Comparison of ENCODE assay signal across 15 cellular contexts in genomic region chr17:43615330-43615729, GRCh38. TPM values are rescaled to one million over a fixed set of nuclear protein-coding genes. Genes with fewer than 3 reads are reported as not detected.
DNase-seq lines count a peak whose midpoint lies in the region; ATAC-seq, FAIRE-seq and TF ChIP-seq lines count a peak whose summit lies in the region.
"Had no signal": no experiment of that assay in that cellular context is flagged by ENCODE, and none has a peak within 500 bp of the region (broad histone marks: within the 10 kb centered on the region; RNA-seq: fewer than 3 reads in every experiment).

No MANE protein-coding gene starts in this region.

- H3K4me3 ChIP-seq in K562 (no peak overlapping the region), esophagus squamous epithelium (no peak overlapping the region), mesenchymal stem cell (ENCODE audit: insufficient read depth in 1 of 2, low read depth in 1 of 2, low read length in 2 of 2) (no peak overlapping the region), transverse colon (no peak overlapping the region), vagina (no peak overlapping the region)

- no peak overlapping the region for H4K8ac ChIP-seq in mesenchymal stem cell (ENCODE audit: low read length)

- no peaks in the 10 kb centered on the region for H3K9me3 ChIP-seq in K562 (replicated peaks; ENCODE audit: control insufficient read depth, insufficient read depth, low read depth, low read length)
- no peaks in the 10 kb centered on the region for H3K9me3 ChIP-seq in esophagus squamous epithelium
- no peaks in the 10 kb centered on the region for H3K9me3 ChIP-seq in mesenchymal stem cell (ENCODE audit: control insufficient read depth, low read length)
- no peaks in the 10 kb centered on the region for H3K9me3 ChIP-seq in transverse colon
- no peaks in the 10 kb centered on the region for H3K9me3 ChIP-seq in vagina

- H2AK5ac ChIP-seq in mesenchymal stem cell (ENCODE audit: low read length, severe bottlenecking), result no peak overlapping the region

- CTCF ChIA-PET in K562 (lab: Yijun Ruan, JAX; ENCODE audit: low intra/inter-chr PET ratio), result no interaction called here

- H3K4me1 Mint-ChIP-seq in HFFc6 (ENCODE audit: low read depth), result peaks cover 14% of the 10 kb centered on the region

- no peak overlapping the region for H3K4me3 Mint-ChIP-seq in HFFc6

- BruUV-seq in K562 (replicated peaks; lab: Mats Ljungman, UMichigan), result no TSS peak

- no peak overlapping the region for H2BK5ac ChIP-seq in mesenchymal stem cell (ENCODE audit: low read depth, low read length, poor library complexity, severe bottlenecking)

- no peak for ATAC-seq in K562
- no peak for ATAC-seq in GM21447 (IDR thresholded peaks at IDR 0.05; ENCODE audit: unreplicated experiment)
- ATAC-seq in GM18867 (IDR thresholded peaks at IDR 0.05; ENCODE audit: unreplicated experiment), result no peak

- H3K9ac ChIP-seq in K562 (ENCODE audit: insufficient read depth in 1 of 2, low read depth in 2 of 2, low read length in 2 of 2) (0 out of 4 replicates have a peak overlapping the region, but pooled peaks of 1 of the 2 experiments have one; percentile 61), mesenchymal stem cell (ENCODE audit: low read length) (peak overlapping the region; percentile 24)

- H4K20me1 ChIP-seq in K562 (replicated peaks; ENCODE audit: control insufficient read depth, insufficient read depth, low read length), result no peaks in the 10 kb centered on the region

- no peak overlapping the region for H3K4me2 ChIP-seq in K562 (ENCODE audit: insufficient read depth, low read length)
- no peak overlapping the region for H3K4me2 ChIP-seq in mesenchymal stem cell (ENCODE audit: low read length, poor library complexity, severe bottlenecking)

- H3K9me3 Mint-ChIP-seq in HFFc6, result no peaks in the 10 kb centered on the region

- H3K36me3 ChIP-seq in K562 (ENCODE audit: control insufficient read depth, insufficient read depth, low read length) (no peaks in the 10 kb centered on the region), esophagus squamous epithelium (no peaks in the 10 kb centered on the region), mesenchymal stem cell (ENCODE audit: control insufficient read depth in 1 of 2, insufficient read depth in 2 of 2, low read depth in 1 of 2, low read length in 2 of 2) (no peaks in the 10 kb centered on the region), transverse colon (no peaks in the 10 kb centered on the region), vagina (no peaks in the 10 kb centered on the region)

- TF ChIP-seq RAD21 in K562 (CRISPR knock-in tag; conservative IDR thresholded peaks at IDR 0.05 in 1 of 2, IDR thresholded peaks at IDR 0.05 in 1 of 2), result no peak

- DNase-seq in HFFc6 (peak; percentile 8), K562 (ENCODE audit: extremely low read depth in 1 of 4, low spot score in 3 of 4) (no peak), esophagus squamous epithelium (lab: John Stamatoyannopoulos, UW) (no peak), mesenchymal stem cell (no peak), transverse colon (no peak), vagina (ENCODE audit: extremely low spot score in 2 of 2) (no peak)
- DNase-seq: COR-L47, NCI-H1417 treated with DMSO at 0.1 percent for 48 hours, NCI-H2029, NCI-H748 treated with DMSO at 0.1 percent for 48 hours had no signal

- peaks cover 18% of the 10 kb centered on the region for H3K27me3 Mint-ChIP-seq in HFFc6 (ENCODE audit: insufficient read depth)

- no peaks in the 10 kb centered on the region for H3K36me3 Mint-ChIP-seq in HFFc6 (ENCODE audit: low read depth)

- 5% methylated on average over 5 of the region's 5 CpGs for WGBS in K562 (ENCODE audit: insufficient coverage, low coverage, missing lambda C conversion rate)
- WGBS in esophagus squamous epithelium, 2 donors, result 36 to 39% methylated on average over 4 of the region's 5 CpGs
- 71% methylated on average over 5 of the region's 5 CpGs for WGBS in mesenchymal stem cell
- 48 to 76% methylated on average over 2 to 5 of the region's 5 CpGs for WGBS in transverse colon (ENCODE audit: low coverage in 1 of 2), 2 donors

- peak overlapping the region in 1 of 2 experiments; percentile 5 for H3K18ac ChIP-seq in mesenchymal stem cell (ENCODE audit: low read depth in 1 of 2, low read length in 2 of 2)

- no peak for TF ChIP-seq EP300 in K562 (IDR thresholded peaks at IDR 0.05; ENCODE audit: low read length)
- TF ChIP-seq EP300 in transverse colon (IDR thresholded peaks at IDR 0.05; ENCODE audit: low read depth), result no peak

- H2AFZ ChIP-seq in K562 (ENCODE audit: low read depth, low read length), result no peak overlapping the region
- H2AFZ ChIP-seq in mesenchymal stem cell (ENCODE audit: low read depth, low read length), result peak overlapping the region; percentile 43

- peaks cover 0 to 11% of the 10 kb centered on the region in 2 experiments; a peak in 1 of 5 replicates for H3K4me1 ChIP-seq in K562 (replicated peaks in 1 of 2; ENCODE audit: control insufficient read depth in 2 of 2, insufficient read depth in 2 of 2, low read length in 2 of 2)
- peaks cover 5 to 35% (median 11%) of the 10 kb centered on the region in 3 donors for H3K4me1 ChIP-seq in esophagus squamous epithelium
- peaks cover 2% of the 10 kb centered on the region for H3K4me1 ChIP-seq in mesenchymal stem cell (ENCODE audit: control insufficient read depth, insufficient read depth, low read depth, low read length)
- H3K4me1 ChIP-seq in transverse colon, result peaks cover 0 to 4% (median 0%) of the 10 kb centered on the region in 4 donors
- no peaks in the 10 kb centered on the region for H3K4me1 ChIP-seq in vagina

- peak overlapping the region in 1 of 2 experiments; percentile 20 for H3K14ac ChIP-seq in mesenchymal stem cell (ENCODE audit: low read length in 2 of 2)

- H3K27ac ChIP-seq in K562 (ENCODE audit: extremely low read depth, low read depth, low read length), result no peak overlapping the region
- peak overlapping the region in 3 of 4 donors; percentile 46 to 62 (median 48) for H3K27ac ChIP-seq in esophagus squamous epithelium
- no peak overlapping the region for H3K27ac ChIP-seq in mesenchymal stem cell (ENCODE audit: low read length, poor library complexity, severe bottlenecking)
- no peak overlapping the region for H3K27ac ChIP-seq in transverse colon
- no peak overlapping the region for H3K27ac ChIP-seq in vagina

- no peak overlapping the region for H2BK120ac ChIP-seq in mesenchymal stem cell (ENCODE audit: low read depth, low read length)

- TF ChIP-seq CTCF in HFFc6 (IDR thresholded peaks at IDR 0.05) (no peak), K562 (IDR thresholded peaks at IDR 0.05 in 2 of 3, conservative IDR thresholded peaks at IDR 0.05 in 1 of 3; ENCODE audit: insufficient read depth in 2 of 3, low read depth in 1 of 3, low read length in 3 of 3) (no peak), esophagus squamous epithelium (IDR thresholded peaks at IDR 0.05) (no peak), transverse colon (IDR thresholded peaks at IDR 0.05) (no peak), vagina (IDR thresholded peaks at IDR 0.05) (no peak)

- in situ Hi-C loops in K562 (cut with MboI), result no loop called here
- in situ Hi-C loops in transverse colon (cut with MboI; ENCODE audit: low pct_ligation_motif_present in 1 of 4, low pct_unique_long_range_greater_than_20kb in 1 of 4, low sequenced_read_pairs in 3 of 4), result no loop called here

- intact Hi-C loops in K562 (cut with micrococcal nuclease) (no loop called here), esophagus squamous epithelium (cut with DNase I) (no loop called here), transverse colon (cut with DNase I; ENCODE audit: low total_unique reads) (loop anchor here (1.0 kb wide), 1 partner anchor 28 kb away; no protein-coding TSS in a partner anchor), vagina (cut with DNase I) (no loop called here)

- no peaks in the 10 kb centered on the region for H3K9me1 ChIP-seq in K562 (ENCODE audit: control insufficient read depth, insufficient read depth, low read length)

- POLR2A ChIA-PET in K562 (lab: Yijun Ruan, JAX), result interaction anchor here (1.5 kb wide), 1 partner anchor 15 kb away, joined by 4 read pairs; no protein-coding TSS in a partner anchor

- no peaks in the 10 kb centered on the region for H3K79me1 ChIP-seq in mesenchymal stem cell (replicated peaks; ENCODE audit: low read length, poor library complexity, severe bottlenecking)

- no peak overlapping the region for H3K4ac ChIP-seq in mesenchymal stem cell (ENCODE audit: low read depth in 1 of 2, low read length in 2 of 2)

- H3K27me3 ChIP-seq in K562 (ENCODE audit: control insufficient read depth in 2 of 2, insufficient read depth in 2 of 2, low read length in 2 of 2) (peaks cover 15 to 31% of the 10 kb centered on the region in 2 experiments; a peak in 3 of 5 replicates), esophagus squamous epithelium (no peaks in the 10 kb centered on the region), mesenchymal stem cell (ENCODE audit: control insufficient read depth in 1 of 2, insufficient read depth in 1 of 2, low read length in 2 of 2) (peaks cover 15 to 71% of the 10 kb centered on the region in 2 experiments), transverse colon (no peaks in the 10 kb centered on the region), vagina (no peaks in the 10 kb centered on the region)

- no peak overlapping the region for H2BK12ac ChIP-seq in mesenchymal stem cell (ENCODE audit: low read length in 2 of 2)

- peak overlapping the region in 1 of 2 experiments; percentile 68 for H3K23ac ChIP-seq in mesenchymal stem cell (ENCODE audit: low read length in 2 of 2)

- H3K27ac Mint-ChIP-seq in HFFc6, result no peak overlapping the region

- no peak for FAIRE-seq in K562 (lab: Jason Lieb, UNC)
- FAIRE-seq: H54, HTR-8/SVneo had no signal

- H4K91ac ChIP-seq in mesenchymal stem cell (ENCODE audit: low read length), result no peak overlapping the region

- TF ChIP-seq POLR2A in K562 (conservative IDR thresholded peaks at IDR 0.05) (no peak), esophagus squamous epithelium (IDR thresholded peaks at IDR 0.05) (no peak), transverse colon (IDR thresholded peaks at IDR 0.05) (no peak), vagina (IDR thresholded peaks at IDR 0.05) (no peak)

- H3K79me2 ChIP-seq in K562 (ENCODE audit: control insufficient read depth, insufficient read depth, low read length), result no peaks in the 10 kb centered on the region

- peak overlapping the region; percentile 74 for H2BK15ac ChIP-seq in mesenchymal stem cell (ENCODE audit: low read depth, poor library complexity, severe bottlenecking)

RNA-seq across cellular contexts. Expression of gene MEOX1, which starts 46.4 kb away (rescaled TPM):
- not detected for total RNA-seq in HFFc6 (2021; fragmentation: NEBNext Ultra II Directional; extraction: Animal tissue kit (Norgen Biotek cat#: 25700))
- total RNA-seq in K562 (2011; cell fraction: chromatin; rRNA removed; ENCODE audit: low replicate concordance), result not detected in 2 replicates
- total RNA-seq in K562 (2011; cell fraction: nucleolus; rRNA removed), result not detected in 2 replicates
- not detected in 2 replicates for total RNA-seq in K562 (2011; cell fraction: nucleoplasm; rRNA removed)
- total RNA-seq in K562 (2014; rRNA removed) (not detected in 2 replicates), K562 (2014; rRNA removed; fragmentation: Illumina TruSeq; extraction: Trizol) (not detected in 2 replicates), K562 (2015; rRNA removed; fragmentation: Illumina TruSeq; extraction: Trizol) (not detected in 2 replicates), K562 (2021) (not detected in 2 replicates), esophagus squamous epithelium (1 to 10 TPM in 2 of 4 donors, under 1 TPM in 2; 0.64 to 6.1 (median 2.7) TPM), transverse colon (1 to 10 TPM in 1 of 4 donors, under 1 TPM in 2, not detected in 1; 0.32 to 4.5 (median 0.96) TPM), vagina (4.7 TPM)
- polyA plus RNA-seq in K562 (2011; rRNA removed) (not detected in 2 replicates), K562 (2014; fragmentation: Illumina TruSeq; extraction: Trizol) (not detected in 2 replicates), K562 (2014; fragmentation: Nextera tagmentation; extraction: Ambion mirVana) (not detected), K562 (2014; rRNA removed) (not detected in 2 replicates)
- polyA plus RNA-seq in K562 (2011; cell fraction: cytosol; rRNA removed), result not detected in 2 replicates
- not detected in 2 replicates for polyA plus RNA-seq in K562 (2011; cell fraction: nucleus; rRNA removed)
- not detected in 2 replicates for polyA plus RNA-seq in K562 (2012)
- polyA minus RNA-seq in K562 (2011; rRNA and poly(A)+ RNA removed), result not detected in 2 replicates
- not detected in 2 replicates for polyA minus RNA-seq in K562 (2011; cell fraction: cytosol; rRNA and poly(A)+ RNA removed)
- polyA minus RNA-seq in K562 (2011; cell fraction: nucleus; rRNA and poly(A)+ RNA removed), result not detected in 2 replicates
- polyA plus RNA-seq in mesenchymal stem cell (2013, experiment 1 of 2), result not detected
- not detected for polyA plus RNA-seq in mesenchymal stem cell (2013, experiment 2 of 2)
- total RNA-seq: NCI-H460 had no signal

Comparison
In these comparisons a context has a peak if more than half of its experiments do, and no peak if none do; other contexts are left out.
1. H3K27ac ChIP-seq: peak in esophagus squamous epithelium (3 of 4); none in K562 (single experiment), mesenchymal stem cell (single experiment), transverse colon (0 of 4) and vagina (single experiment).